Comparison of ENCODE assay signal across 8 cellular contexts in the genomic region with DNA sequence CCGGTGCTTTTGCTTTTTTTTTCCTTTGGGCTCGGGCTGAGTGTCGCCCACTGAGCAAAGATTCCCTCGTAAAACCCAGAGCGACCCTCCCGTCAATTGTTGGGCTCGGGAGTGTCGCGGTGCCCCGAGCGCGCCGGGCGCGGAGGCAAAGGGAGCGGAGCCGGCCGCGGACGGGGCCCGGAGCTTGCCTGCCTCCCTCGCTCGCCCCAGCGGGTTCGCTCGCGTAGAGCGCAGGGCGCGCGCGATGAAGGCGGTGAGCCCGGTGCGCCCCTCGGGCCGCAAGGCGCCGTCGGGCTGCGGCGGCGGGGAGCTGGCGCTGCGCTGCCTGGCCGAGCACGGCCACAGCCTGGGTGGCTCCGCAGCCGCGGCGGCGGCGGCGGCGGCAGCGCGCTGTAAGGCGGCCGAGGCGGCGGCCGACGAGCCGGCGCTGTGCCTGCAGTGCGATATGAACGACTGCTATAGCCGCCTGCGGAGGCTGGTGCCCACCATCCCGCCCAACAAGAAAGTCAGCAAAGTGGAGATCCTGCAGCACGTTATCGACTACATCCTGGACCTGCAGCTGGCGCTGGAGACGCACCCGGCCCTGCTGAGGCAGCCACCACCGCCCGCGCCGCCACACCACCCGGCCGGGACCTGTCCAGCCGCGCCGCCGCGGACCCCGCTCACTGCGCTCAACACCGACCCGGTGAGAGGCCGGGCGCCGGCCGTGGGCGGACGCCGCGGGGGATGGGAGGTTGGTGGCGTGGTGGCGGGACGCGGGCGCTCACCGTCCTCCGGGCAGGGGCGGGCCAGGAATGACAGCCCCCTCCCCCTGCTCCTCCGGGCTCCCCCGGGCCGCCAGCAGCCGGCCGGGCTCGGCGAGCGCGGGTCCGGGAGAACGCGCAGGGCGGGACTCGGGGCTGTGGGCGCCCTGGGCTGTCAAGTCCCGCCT. TPM values are rescaled to one million over a fixed set of nuclear protein-coding genes. Genes with fewer than 3 reads are reported as not detected.
A peak's percentile ranks its signal among the peaks of the same experiment; 100 is the strongest.
DNase-seq lines count a peak whose midpoint lies in the region; ATAC-seq and TF ChIP-seq lines count a peak whose summit lies in the region.

No MANE protein-coding gene starts in this region.

- H3K36me3 Mint-ChIP-seq in osteocyte (ENCODE audit: unreplicated experiment) = peaks cover 12% of the 10 kb centered on the region

- H3K9me3 Mint-ChIP-seq in osteocyte (ENCODE audit: unreplicated experiment) = no peaks in the 10 kb centered on the region

- TF ChIP-seq CTCF in PC-3 (conservative IDR thresholded peaks at IDR 0.05; ENCODE audit: low read depth, low read length) = no peak
- TF ChIP-seq CTCF in foreskin keratinocyte (conservative IDR thresholded peaks at IDR 0.05) = no peak
- TF ChIP-seq CTCF in osteocyte (IDR thresholded peaks at IDR 0.05) = no peak

- H3K9ac ChIP-seq in ES-I3 (ENCODE audit: low read depth, low read length) (peak overlapping the region; percentile 66), PC-3 (ENCODE audit: low read length) (peak overlapping the region; percentile 47; the same call in 1 of the 2 replicates)

- POLR2A ChIA-PET in PC-3 (lab: Charles Lee; ENCODE audit: unreplicated experiment) = no interaction called here

- no peaks in the 10 kb centered on the region for H3F3A ChIP-seq in PC-3 (ENCODE audit: low read length, unreplicated experiment)

- H2AFZ ChIP-seq in PC-3 (ENCODE audit: low read length) = peak overlapping the region; percentile 90

- no peaks in the 10 kb centered on the region for H4K20me1 ChIP-seq in PC-3 (ENCODE audit: low read length)

- peak overlapping the region; percentile 83 for H3K4me3 ChIP-seq in PC-3 (ENCODE audit: low read length)

- peak overlapping the region; percentile 93 for H3K27ac Mint-ChIP-seq in osteocyte (ENCODE audit: unreplicated experiment)

- H3K36me3 ChIP-seq in ES-I3 (ENCODE audit: insufficient read depth, low read length) (no peaks in the 10 kb centered on the region), PC-3 (ENCODE audit: low read depth, low read length) (no peaks in the 10 kb centered on the region)

- peak overlapping the region; percentile 97 for H3K4me2 ChIP-seq in PC-3 (ENCODE audit: low read length)

- no peaks in the 10 kb centered on the region for H3K9me2 ChIP-seq in PC-3 (replicated peaks; ENCODE audit: low read length)

- DNase-seq in PC-3 (peak; percentile 44), foreskin keratinocyte (peak in 1 of 2 donors; percentile 100), osteocyte (ENCODE audit: extremely low spot score, unreplicated experiment) (peak; percentile 87), NAMALWA (ENCODE audit: low spot score) (no peak)

- H3K27ac ChIP-seq in PC-3 (ENCODE audit: low read length) (no peak overlapping the region), foreskin keratinocyte (no peak overlapping the region)

- H3K4me3 Mint-ChIP-seq in osteocyte (ENCODE audit: unreplicated experiment) = peak overlapping the region; percentile 93

- intact Hi-C loops in PC-3 (cut with micrococcal nuclease) = no loop called here

- no peaks in the 10 kb centered on the region for H3K27me3 Mint-ChIP-seq in osteocyte (ENCODE audit: unreplicated experiment)

- ATAC-seq in PC-3 (peak; percentile 69), foreskin keratinocyte (peak; percentile 60), GM19463 (IDR thresholded peaks at IDR 0.05; ENCODE audit: unreplicated experiment) (no peak), GM21447 (IDR thresholded peaks at IDR 0.05; ENCODE audit: unreplicated experiment) (no peak), GM18861 (IDR thresholded peaks at IDR 0.05; ENCODE audit: unreplicated experiment) (no peak)

- H3K4me1 ChIP-seq in ES-I3 (ENCODE audit: insufficient read depth, low read length) (peaks cover 17% of the 10 kb centered on the region), PC-3 (ENCODE audit: insufficient read depth, low read length) (peaks cover 12% of the 10 kb centered on the region; the same call in 1 of the 2 replicates), foreskin keratinocyte (no peaks in the 10 kb centered on the region)

- BruUV-seq in PC-3 (replicated peaks; lab: Mats Ljungman, UMichigan) = no TSS peak

- H3K4me1 Mint-ChIP-seq in osteocyte (ENCODE audit: unreplicated experiment) = peaks cover 33% of the 10 kb centered on the region

- CTCF ChIA-PET in PC-3 (lab: Charles Lee) = no interaction called here

- H3K9me3 ChIP-seq in ES-I3 (ENCODE audit: control insufficient read depth, insufficient read depth, low read length) (no peaks in the 10 kb centered on the region), PC-3 (ENCODE audit: low read length) (no peaks in the 10 kb centered on the region)

- H3K79me2 ChIP-seq in PC-3 (ENCODE audit: low read length) = no peaks in the 10 kb centered on the region

- H3K27me3 ChIP-seq in PC-3 (ENCODE audit: low read length) (peaks cover 7% of the 10 kb centered on the region), foreskin keratinocyte (peaks cover 99% of the 10 kb centered on the region)

RNA-seq across cellular contexts. Expression of a gene that starts 0.6 kb away (rescaled TPM):
- total RNA-seq in PC-3 (2014; rRNA removed) = 1.2 and 1.4 TPM in 2 replicates
- total RNA-seq in foreskin keratinocyte = not detected in 2 replicates
- not detected in 2 replicates for polyA plus RNA-seq in foreskin keratinocyte
- 42.5 and 46.8 TPM in 2 replicates for total RNA-seq in osteocyte

Comparison
In these comparisons a context has a peak if more than half of its experiments do, and no peak if none do; other contexts are left out.
1. ATAC-seq: peak in PC-3 (single experiment) and foreskin keratinocyte (single experiment); none in GM19463 (single experiment), GM21447 (single experiment) and GM18861 (single experiment).
2. RNA of a gene that starts 0.6 kb away (total RNA-seq): 42.5 to 46.8 TPM in osteocyte; 1.2 to 1.4 TPM in PC-3 and not detected in foreskin keratinocyte; every median in the first group is over 10 times any median in the second.